ENCODE assay signal across 1 cellular context in genomic region chr12:56258820-56259183, GRCh38.
A peak's percentile ranks its signal among the peaks of the same experiment; 100 is the strongest.
TF ChIP-seq lines count a peak whose summit lies in the region.

No MANE protein-coding gene starts in this region.

TF ChIP-seq in HEK293, 187 proteins besides CTCF, POLR2A, EP300 and RAD21 (continued from another document):
- TF ChIP-seq ZNF280C (tag by site-specific recombination; IDR thresholded peaks at IDR 0.05) (no peak), ELK4 (IDR thresholded peaks at IDR 0.05; ENCODE audit: borderline replicate concordance, low read depth, low read length) (no peak), PRDM1 (tag by site-specific recombination; IDR thresholded peaks at IDR 0.05) (peak; percentile 69), ZBTB49 (tag by site-specific recombination; IDR thresholded peaks at IDR 0.05; ENCODE audit: low read depth) (no peak), ZNF76 (tag by site-specific recombination; IDR thresholded peaks at IDR 0.05; ENCODE audit: borderline replicate concordance, low read depth) (no peak), ZNF664 (tag by site-specific recombination; IDR thresholded peaks at IDR 0.05) (no peak), ZNF610 (tag by site-specific recombination; IDR thresholded peaks at IDR 0.05; ENCODE audit: borderline replicate concordance) (no peak), SP3 (tag by site-specific recombination; IDR thresholded peaks at IDR 0.05) (no peak; the same call in 1 of the 2 replicates), ZNF514 (tag by site-specific recombination; IDR thresholded peaks at IDR 0.05) (no peak)
